Comparison of ENCODE assay signal across 1 cellular context in the genomic region with DNA sequence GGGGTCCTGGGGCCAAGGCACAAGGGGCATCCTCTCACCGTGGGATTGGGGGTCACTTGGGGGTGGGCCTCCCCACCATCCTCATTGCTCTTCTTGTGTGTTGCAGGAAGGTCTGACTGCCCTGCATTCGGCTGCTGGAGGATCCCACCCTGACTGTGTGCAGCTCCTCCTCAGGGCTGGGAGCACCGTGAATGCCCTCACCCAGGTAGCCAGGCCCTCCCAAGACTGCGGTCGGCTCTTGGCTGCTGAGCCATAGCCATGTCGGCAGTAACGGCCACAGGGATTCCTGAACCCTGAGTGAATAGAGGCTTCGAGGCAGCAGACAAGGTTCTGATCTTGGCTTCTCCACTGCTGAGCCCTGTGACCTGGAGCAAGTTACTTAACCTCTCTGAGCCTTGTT.
TF ChIP-seq lines count a peak whose summit lies in the region.

No MANE protein-coding gene starts in this region.

TF ChIP-seq in endothelial cell of umbilical vein, 7 proteins besides CTCF, POLR2A, EP300 and RAD21 (continued from another document):
- TF ChIP-seq POLR2AphosphoS5 (IDR thresholded peaks at IDR 0.05; ENCODE audit: insufficient read depth, low read depth, low read length): no peak
